1 cellular context compared by ENCODE assay signal in genomic region chr3:4107430-4107829, GRCh38.
TF ChIP-seq lines count a peak whose summit lies in the region.

No MANE protein-coding gene starts in this region.

TF ChIP-seq in HepG2, 621 proteins besides CTCF, POLR2A, EP300 and RAD21 (continued from another document):
- TF ChIP-seq, protein P1, sequence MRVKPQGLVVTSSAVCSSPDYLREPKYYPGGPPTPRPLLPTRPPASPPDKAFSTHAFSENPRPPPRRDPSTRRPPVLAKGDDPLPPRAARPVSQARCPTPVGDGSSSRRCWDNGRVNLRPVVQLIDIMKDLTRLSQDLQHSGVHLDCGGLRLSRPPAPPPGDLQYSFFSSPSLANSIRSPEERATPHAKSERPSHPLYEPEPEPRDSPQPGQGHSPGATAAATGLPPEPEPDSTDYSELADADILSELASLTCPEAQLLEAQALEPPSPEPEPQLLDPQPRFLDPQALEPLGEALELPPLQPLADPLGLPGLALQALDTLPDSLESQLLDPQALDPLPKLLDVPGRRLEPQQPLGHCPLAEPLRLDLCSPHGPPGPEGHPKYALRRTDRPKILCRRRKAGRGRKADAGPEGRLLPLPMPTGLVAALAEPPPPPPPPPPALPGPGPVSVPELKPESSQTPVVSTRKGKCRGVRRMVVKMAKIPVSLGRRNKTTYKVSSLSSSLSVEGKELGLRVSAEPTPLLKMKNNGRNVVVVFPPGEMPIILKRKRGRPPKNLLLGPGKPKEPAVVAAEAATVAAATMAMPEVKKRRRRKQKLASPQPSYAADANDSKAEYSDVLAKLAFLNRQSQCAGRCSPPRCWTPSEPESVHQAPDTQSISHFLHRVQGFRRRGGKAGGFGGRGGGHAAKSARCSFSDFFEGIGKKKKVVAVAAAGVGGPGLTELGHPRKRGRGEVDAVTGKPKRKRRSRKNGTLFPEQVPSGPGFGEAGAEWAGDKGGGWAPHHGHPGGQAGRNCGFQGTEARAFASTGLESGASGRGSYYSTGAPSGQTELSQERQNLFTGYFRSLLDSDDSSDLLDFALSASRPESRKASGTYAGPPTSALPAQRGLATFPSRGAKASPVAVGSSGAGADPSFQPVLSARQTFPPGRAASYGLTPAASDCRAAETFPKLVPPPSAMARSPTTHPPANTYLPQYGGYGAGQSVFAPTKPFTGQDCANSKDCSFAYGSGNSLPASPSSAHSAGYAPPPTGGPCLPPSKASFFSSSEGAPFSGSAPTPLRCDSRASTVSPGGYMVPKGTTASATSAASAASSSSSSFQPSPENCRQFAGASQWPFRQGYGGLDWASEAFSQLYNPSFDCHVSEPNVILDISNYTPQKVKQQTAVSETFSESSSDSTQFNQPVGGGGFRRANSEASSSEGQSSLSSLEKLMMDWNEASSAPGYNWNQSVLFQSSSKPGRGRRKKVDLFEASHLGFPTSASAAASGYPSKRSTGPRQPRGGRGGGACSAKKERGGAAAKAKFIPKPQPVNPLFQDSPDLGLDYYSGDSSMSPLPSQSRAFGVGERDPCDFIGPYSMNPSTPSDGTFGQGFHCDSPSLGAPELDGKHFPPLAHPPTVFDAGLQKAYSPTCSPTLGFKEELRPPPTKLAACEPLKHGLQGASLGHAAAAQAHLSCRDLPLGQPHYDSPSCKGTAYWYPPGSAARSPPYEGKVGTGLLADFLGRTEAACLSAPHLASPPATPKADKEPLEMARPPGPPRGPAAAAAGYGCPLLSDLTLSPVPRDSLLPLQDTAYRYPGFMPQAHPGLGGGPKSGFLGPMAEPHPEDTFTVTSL (CRISPR knock-in tag; IDR thresholded peaks at IDR 0.05; ENCODE audit: borderline replicate concordance) = no peak
- TF ChIP-seq RARA (CRISPR knock-in tag; IDR thresholded peaks at IDR 0.05) = no peak
- TF ChIP-seq NCOA1 (CRISPR knock-in tag; IDR thresholded peaks at IDR 0.05) = no peak
- no peak for TF ChIP-seq SETDB1 (CRISPR knock-in tag; IDR thresholded peaks at IDR 0.05; ENCODE audit: borderline replicate concordance)
- TF ChIP-seq PAF1 (CRISPR knock-in tag; IDR thresholded peaks at IDR 0.05) = no peak
- no peak for TF ChIP-seq MYNN (CRISPR knock-in tag; IDR thresholded peaks at IDR 0.05; ENCODE audit: low read depth)
- TF ChIP-seq, protein P2, sequence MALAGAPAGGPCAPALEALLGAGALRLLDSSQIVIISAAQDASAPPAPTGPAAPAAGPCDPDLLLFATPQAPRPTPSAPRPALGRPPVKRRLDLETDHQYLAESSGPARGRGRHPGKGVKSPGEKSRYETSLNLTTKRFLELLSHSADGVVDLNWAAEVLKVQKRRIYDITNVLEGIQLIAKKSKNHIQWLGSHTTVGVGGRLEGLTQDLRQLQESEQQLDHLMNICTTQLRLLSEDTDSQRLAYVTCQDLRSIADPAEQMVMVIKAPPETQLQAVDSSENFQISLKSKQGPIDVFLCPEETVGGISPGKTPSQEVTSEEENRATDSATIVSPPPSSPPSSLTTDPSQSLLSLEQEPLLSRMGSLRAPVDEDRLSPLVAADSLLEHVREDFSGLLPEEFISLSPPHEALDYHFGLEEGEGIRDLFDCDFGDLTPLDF (CRISPR knock-in tag; IDR thresholded peaks at IDR 0.05) = no peak
- no peak for TF ChIP-seq TOE1 (CRISPR knock-in tag; IDR thresholded peaks at IDR 0.05)
- no peak for TF ChIP-seq AGO2 (optimal IDR thresholded peaks at IDR 0.05; ENCODE audit: low read depth, low read length)
- no peak for TF ChIP-seq DNMT1 (CRISPR knock-in tag; IDR thresholded peaks at IDR 0.05)
- TF ChIP-seq ARID4A (CRISPR knock-in tag; IDR thresholded peaks at IDR 0.05; ENCODE audit: borderline replicate concordance) = no peak
- TF ChIP-seq FOXA3 (CRISPR knock-in tag; IDR thresholded peaks at IDR 0.05) = no peak
- no peak for TF ChIP-seq SNAPC2 (CRISPR knock-in tag; IDR thresholded peaks at IDR 0.05)
- TF ChIP-seq ZNF292 (CRISPR knock-in tag; IDR thresholded peaks at IDR 0.05; ENCODE audit: borderline replicate concordance, low read depth) = no peak
- TF ChIP-seq, protein P3, sequence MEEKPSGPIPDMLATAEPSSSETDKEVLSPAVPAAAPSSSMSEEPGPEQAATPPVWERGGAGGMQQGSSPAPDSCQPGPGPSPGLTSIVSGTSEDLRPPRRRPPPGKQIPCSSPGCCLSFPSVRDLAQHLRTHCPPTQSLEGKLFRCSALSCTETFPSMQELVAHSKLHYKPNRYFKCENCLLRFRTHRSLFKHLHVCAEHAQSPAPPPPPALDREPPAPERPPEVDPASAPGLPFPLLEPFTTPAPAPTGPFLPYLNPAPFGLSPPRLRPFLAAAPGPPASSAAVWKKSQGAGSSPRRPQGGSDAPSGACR (CRISPR knock-in tag; IDR thresholded peaks at IDR 0.05) = no peak
- TF ChIP-seq TERF1 (CRISPR knock-in tag; IDR thresholded peaks at IDR 0.05) = no peak
- no peak for TF ChIP-seq ZEB1 (IDR thresholded peaks at IDR 0.05; ENCODE audit: insufficient replicate concordance, low read depth)
